ENCODE assay signal across 30 cellular contexts in genomic region chr11:76114238-76114637, GRCh38.
"Had no signal": no experiment of that assay in that cellular context is flagged by ENCODE, and none has a peak within 500 bp of the region (broad histone marks: within the 10 kb centered on the region; RNA-seq: fewer than 3 reads in every experiment).

No MANE protein-coding gene starts in this region.

- H3K4me3 Mint-ChIP-seq: activated naive CD8-positive, alpha-beta T cell; central memory CD8-positive, alpha-beta T cell; dendritic cell treated with granulocyte-macrophage colony-stimulating factor and Interleukin-4, amounts not matched to agents 40 ng/mL and 50 ng/mL, for 4 days; endodermal cell; immature natural killer cell; nephron progenitor cell; stimulated activated naive CD8-positive, alpha-beta T cell treated with anti-CD3 and anti-CD28 coated beads, Interleukin-15, amount 100 ng/mL, for 72 hours had no signal

- FAIRE-seq: bronchial epithelial cell, kidney, pancreas had no signal

- H3K27me3 Mint-ChIP-seq: activated naive CD8-positive, alpha-beta T cell; central memory CD8-positive, alpha-beta T cell; dendritic cell treated with granulocyte-macrophage colony-stimulating factor and Interleukin-4, amounts not matched to agents 40 ng/mL and 50 ng/mL, for 4 days; stimulated activated naive CD8-positive, alpha-beta T cell treated with anti-CD3 and anti-CD28 coated beads, Interleukin-15, amount 100 ng/mL, for 72 hours had no signal

- H3K27ac Mint-ChIP-seq: activated naive CD8-positive, alpha-beta T cell; dendritic cell treated with granulocyte-macrophage colony-stimulating factor and Interleukin-4, amounts not matched to agents 40 ng/mL and 50 ng/mL, for 4 days; endodermal cell; immature natural killer cell; nephron progenitor cell; stimulated activated naive CD8-positive, alpha-beta T cell treated with anti-CD3 and anti-CD28 coated beads, Interleukin-15, amount 100 ng/mL, for 72 hours had no signal

- DNase-seq: activated CD4-positive, alpha-beta T cell treated with anti-CD3 and anti-CD28 coated beads for 48 hours; activated CD4-positive, alpha-beta T cell treated with anti-CD3 and anti-CD28 coated beads, Interleukin-2, amount 50 U/mL, for 48 hours; activated CD8-positive, alpha-beta memory T cell treated with anti-CD3 and anti-CD28 coated beads for 24 hours; activated effector memory CD4-positive, alpha-beta T cell treated with Interleukin-2 at 50 U/mL for 16 hours; activated naive CD4-positive, alpha-beta T cell treated with Interleukin-2 at 50 U/mL for 16 hours; anterior cingulate cortex; endodermal cell; foreskin fibroblast; head of caudate nucleus; hypothalamus; immature natural killer cell; kidney; left colon; mammary epithelial cell; nephron progenitor cell; pancreas; retina; stimulated activated CD4-positive, alpha-beta T cell treated with anti-CD3 and anti-CD28 coated beads, Interleukin-12 subunit alpha, Interleukin-12 subunit beta, amount 100 ng/mL, for 4 hours; stimulated activated CD4-positive, alpha-beta T cell treated with anti-CD3 and anti-CD28 coated beads, Interleukin-4, amount 100 ng/mL, for 1 hour; stimulated activated naive CD8-positive, alpha-beta T cell treated with anti-CD3 and anti-CD28 coated beads, Interleukin-15, amount 100 ng/mL, for 72 hours; substantia nigra; T1000; thyroid gland; upper lobe of right lung had no signal

- H3K4me1 Mint-ChIP-seq: central memory CD8-positive, alpha-beta T cell; endodermal cell; immature natural killer cell; nephron progenitor cell; stimulated activated naive CD8-positive, alpha-beta T cell treated with anti-CD3 and anti-CD28 coated beads, Interleukin-15, amount 100 ng/mL, for 72 hours had no signal

- ATAC-seq: esophagus mucosa; left colon; pancreas; sciatic nerve; stimulated activated naive CD8-positive, alpha-beta T cell treated with anti-CD3 and anti-CD28 coated beads, Interleukin-15, amount 100 ng/mL, for 72 hours; upper lobe of right lung had no signal

- H3K9me3 Mint-ChIP-seq: central memory CD8-positive, alpha-beta T cell; dendritic cell treated with granulocyte-macrophage colony-stimulating factor and Interleukin-4, amounts not matched to agents 40 ng/mL and 50 ng/mL, for 4 days; endodermal cell; immature natural killer cell; stimulated activated naive CD8-positive, alpha-beta T cell treated with anti-CD3 and anti-CD28 coated beads, Interleukin-15, amount 100 ng/mL, for 72 hours had no signal
